16 cellular contexts compared by ENCODE assay signal in the genomic region with DNA sequence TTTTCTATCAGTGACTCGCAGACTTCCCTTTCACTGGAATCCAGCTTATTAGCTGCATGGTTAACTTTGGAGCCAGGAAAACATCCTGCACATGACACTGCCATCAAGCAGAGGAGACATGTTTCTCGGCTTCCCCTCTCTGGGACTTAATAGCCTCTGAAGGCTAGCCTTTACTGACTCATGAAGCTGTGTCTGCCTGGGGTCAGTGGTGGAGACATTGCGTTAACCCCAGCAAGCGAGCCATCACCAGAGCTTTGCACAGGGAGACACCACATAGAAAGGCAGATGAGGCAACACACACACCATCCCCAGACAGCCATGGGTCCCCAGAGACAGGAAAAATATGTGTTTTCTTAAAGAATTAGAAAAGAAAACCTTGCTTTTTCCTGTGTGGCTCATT.
A peak's percentile ranks its signal among the peaks of the same experiment; 100 is the strongest.
DNase-seq lines count a peak whose midpoint lies in the region; ATAC-seq and TF ChIP-seq lines count a peak whose summit lies in the region.
"Had no signal": no experiment of that assay in that cellular context is flagged by ENCODE, and none has a peak within 500 bp of the region (broad histone marks: within the 10 kb centered on the region; RNA-seq: fewer than 3 reads in every experiment).

No MANE protein-coding gene starts in this region.

- TF ChIP-seq CTCF in right atrium auricular region (IDR thresholded peaks at IDR 0.05): no peak
- no peak for TF ChIP-seq CTCF in mesothelial cell of epicardium (IDR thresholded peaks at IDR 0.05; ENCODE audit: unreplicated experiment)
- no peak for TF ChIP-seq CTCF in uterus (IDR thresholded peaks at IDR 0.05)

- no peak for TF ChIP-seq POLR2A in uterus (IDR thresholded peaks at IDR 0.05)

- no peak for DNase-seq in Right ventricle myocardium superior
- no peak for DNase-seq in right atrium auricular region (ENCODE audit: low spot score)
- peak; percentile 91 for DNase-seq in fibroblast of gingiva (ENCODE audit: low read depth)
- DNase-seq in mesothelial cell of epicardium (ENCODE audit: low spot score in 2 of 2, unreplicated experiment in 2 of 2): no peak
- DNase-seq in uterus: peak; percentile 56 to 67
- no peak for DNase-seq in globus pallidus (ENCODE audit: low spot score)
- DNase-seq in SJCRH30: no peak
- no peak for DNase-seq in GM19238 (ENCODE audit: insufficient read length, low spot score)
- DNase-seq: activated CD8-positive, alpha-beta memory T cell treated with anti-CD3 and anti-CD28 coated beads, Interleukin-2, amount 10 ng/mL, durations not matched to agents 7 days and 5 days; cortex of kidney; left lung; NCI-H2029 had no signal

- H3K36me3 ChIP-seq in right atrium auricular region (no peaks in the 10 kb centered on the region), uterus (no peaks in the 10 kb centered on the region), SJCRH30 (no peaks in the 10 kb centered on the region)
- H3K36me3 ChIP-seq: left lung had no signal

- H3K4me3 ChIP-seq in right atrium auricular region: no peak overlapping the region
- H3K4me3 ChIP-seq in uterus: no peak overlapping the region
- H3K4me3 ChIP-seq in SJCRH30: no peak overlapping the region
- H3K4me3 ChIP-seq: K562, left lung had no signal

- no peaks in the 10 kb centered on the region for H3K4me1 ChIP-seq in right atrium auricular region
- no peaks in the 10 kb centered on the region for H3K4me1 ChIP-seq in uterus
- no peaks in the 10 kb centered on the region for H3K4me1 ChIP-seq in SJCRH30
- H3K4me1 ChIP-seq: left lung had no signal

- no peaks in the 10 kb centered on the region for H3K9me3 ChIP-seq in right atrium auricular region
- H3K9me3 ChIP-seq in uterus: no peaks in the 10 kb centered on the region
- no peaks in the 10 kb centered on the region for H3K9me3 ChIP-seq in SJCRH30 (replicated peaks)

- H3K27ac ChIP-seq in right atrium auricular region: no peak overlapping the region
- peak overlapping the region in 1 of 2 donors; percentile 29 for H3K27ac ChIP-seq in uterus
- H3K27ac ChIP-seq in SJCRH30: no peak overlapping the region
- H3K27ac ChIP-seq: left lung, VCaP had no signal

- no peaks in the 10 kb centered on the region for H3K27me3 ChIP-seq in right atrium auricular region
- H3K27me3 ChIP-seq in uterus: no peaks in the 10 kb centered on the region
- H3K27me3 ChIP-seq in SJCRH30: no peaks in the 10 kb centered on the region
- H3K27me3 ChIP-seq: left lung had no signal

- no peaks in the 10 kb centered on the region for H3K27me3 Mint-ChIP-seq in mesothelial cell of epicardium (ENCODE audit: low read depth)
- H3K27me3 Mint-ChIP-seq: activated CD8-positive, alpha-beta memory T cell treated with anti-CD3 and anti-CD28 coated beads, Interleukin-2, amount 10 ng/mL, durations not matched to agents 7 days and 5 days; activated naive CD4-positive, alpha-beta T cell treated with anti-CD3 and anti-CD28 coated beads, Interleukin-2, amount 50 U/mL, for 24 hours had no signal

- no peak overlapping the region for H3K4me3 Mint-ChIP-seq in mesothelial cell of epicardium
- H3K4me3 Mint-ChIP-seq: activated CD8-positive, alpha-beta memory T cell treated with anti-CD3 and anti-CD28 coated beads, Interleukin-2, amount 10 ng/mL, durations not matched to agents 7 days and 5 days; activated naive CD4-positive, alpha-beta T cell treated with anti-CD3 and anti-CD28 coated beads, Interleukin-2, amount 50 U/mL, for 24 hours; nephron had no signal

- H3K4me1 Mint-ChIP-seq in mesothelial cell of epicardium: no peaks in the 10 kb centered on the region
- H3K4me1 Mint-ChIP-seq: activated CD8-positive, alpha-beta memory T cell treated with anti-CD3 and anti-CD28 coated beads, Interleukin-2, amount 10 ng/mL, durations not matched to agents 7 days and 5 days; activated naive CD4-positive, alpha-beta T cell treated with anti-CD3 and anti-CD28 coated beads, Interleukin-2, amount 50 U/mL, for 24 hours had no signal

- peaks cover 27% of the 10 kb centered on the region for H3K9me3 Mint-ChIP-seq in mesothelial cell of epicardium
- H3K9me3 Mint-ChIP-seq: activated naive CD4-positive, alpha-beta T cell treated with anti-CD3 and anti-CD28 coated beads, Interleukin-2, amount 50 U/mL, for 24 hours had no signal

- H3K27ac Mint-ChIP-seq in mesothelial cell of epicardium: peak overlapping the region; percentile 33
- H3K27ac Mint-ChIP-seq: activated CD8-positive, alpha-beta memory T cell treated with anti-CD3 and anti-CD28 coated beads, Interleukin-2, amount 10 ng/mL, durations not matched to agents 7 days and 5 days; activated naive CD4-positive, alpha-beta T cell treated with anti-CD3 and anti-CD28 coated beads, Interleukin-2, amount 50 U/mL, for 24 hours; nephron had no signal

- intact Hi-C loops in Right ventricle myocardium superior (cut with DNase I) (no loop called here), uterus (cut with DNase I; ENCODE audit: low total_unique reads) (no loop called here)

- peak; percentile 60 for ATAC-seq in Right ventricle myocardium superior (ENCODE audit: poor library complexity)
- ATAC-seq: activated CD8-positive, alpha-beta memory T cell treated with anti-CD3 and anti-CD28 coated beads, Interleukin-2, amount 10 ng/mL, durations not matched to agents 7 days and 5 days; K562; left lung had no signal

- peaks cover 6% of the 10 kb centered on the region for H3K36me3 Mint-ChIP-seq in mesothelial cell of epicardium
- H3K36me3 Mint-ChIP-seq: activated CD8-positive, alpha-beta memory T cell treated with anti-CD3 and anti-CD28 coated beads, Interleukin-2, amount 10 ng/mL, durations not matched to agents 7 days and 5 days; activated naive CD4-positive, alpha-beta T cell treated with anti-CD3 and anti-CD28 coated beads, Interleukin-2, amount 50 U/mL, for 24 hours had no signal

Comparison
In these comparisons a context has a peak if more than half of its experiments do, and no peak if none do; other contexts are left out.
1. DNase-seq: peak in fibroblast of gingiva (single experiment) and uterus (2 of 2); none in Right ventricle myocardium superior (single experiment), right atrium auricular region (single experiment), mesothelial cell of epicardium (0 of 2), globus pallidus (single experiment), SJCRH30 (0 of 2) and GM19238 (single experiment).